1 cellular context compared by ENCODE assay signal in genomic region chr2:10783421-10783820, GRCh38.
TF ChIP-seq lines count a peak whose summit lies in the region.

No MANE protein-coding gene starts in this region.

TF ChIP-seq in HCT116, 20 proteins besides CTCF, POLR2A, EP300 and RAD21 (continued from another document):
- TF ChIP-seq REST (IDR thresholded peaks at IDR 0.05; ENCODE audit: low read depth) (no peak), ELF1 (IDR thresholded peaks at IDR 0.05; ENCODE audit: borderline replicate concordance, low read depth) (no peak), EZH2phosphoT487 (IDR thresholded peaks at IDR 0.05; ENCODE audit: borderline replicate concordance) (no peak), CEBPB (IDR thresholded peaks at IDR 0.05; ENCODE audit: low read depth) (no peak), TCF7L2 (IDR thresholded peaks at IDR 0.05; ENCODE audit: borderline replicate concordance, extremely low read depth, insufficient read depth, insufficient read length) (no peak), SIN3A (IDR thresholded peaks at IDR 0.05; ENCODE audit: low read depth) (no peak), CBX3 (IDR thresholded peaks at IDR 0.05; ENCODE audit: low read depth) (no peak), POLR2AphosphoS5 (IDR thresholded peaks at IDR 0.05; ENCODE audit: low read depth, low read length) (no peak), ZNF274 (IDR thresholded peaks at IDR 0.05; ENCODE audit: low read depth, low read length) (no peak), ZFX (IDR thresholded peaks at IDR 0.05) (no peak), ATF3 (IDR thresholded peaks at IDR 0.05) (no peak)
